In genomic region chr7:3188946-3189345, GRCh38 we compare ENCODE assay signal across 15 cellular contexts.
"Had no signal": no experiment of that assay in that cellular context is flagged by ENCODE, and none has a peak within 500 bp of the region (broad histone marks: within the 10 kb centered on the region; RNA-seq: fewer than 3 reads in every experiment).

No MANE protein-coding gene starts in this region.

- H3K9me3 ChIP-seq: colonic mucosa, upper lobe of left lung had no signal

- ATAC-seq: activated CD8-positive, alpha-beta T cell treated with anti-CD3 and anti-CD28 coated beads for 36 hours; activated naive CD4-positive, alpha-beta T cell treated with anti-CD3 and anti-CD28 coated beads, Interleukin-2, amount 50 U/mL, for 72 hours; activated T-cell treated with anti-CD3 and anti-CD28 coated beads, Interleukin-2, amount 50 U/mL, for 4 hours; natural killer cell treated with Interleukin-12 subunit alpha and Interleukin-12 subunit beta and Interleukin-15 and Interleukin-18, amount 100 ng/mL, for 72 hours; sciatic nerve; stimulated activated naive CD8-positive, alpha-beta T cell treated with anti-CD3 and anti-CD28 coated beads, Interleukin-15, amount 100 ng/mL, for 72 hours had no signal

- H3K4me1 ChIP-seq: colonic mucosa, spleen, upper lobe of left lung had no signal

- H3K4me3 ChIP-seq: colonic mucosa, spleen, upper lobe of left lung had no signal

- H3K27ac ChIP-seq: colonic mucosa, spleen, upper lobe of left lung had no signal

- H3K27me3 ChIP-seq: colonic mucosa, upper lobe of left lung had no signal

- DNase-seq: activated B cell treated with CpG ODN at 0.5 μM for 24 hours; activated CD4-positive, alpha-beta T cell treated with anti-CD3 and anti-CD28 coated beads for 48 hours; activated CD8-positive, alpha-beta T cell treated with anti-CD3 and anti-CD28 coated beads for 36 hours; activated effector memory CD4-positive, alpha-beta T cell treated with Interleukin-2 at 50 U/mL for 16 hours; activated T-cell treated with anti-CD3 and anti-CD28 coated beads, Interleukin-2, amount 50 U/mL, for 4 hours; colonic mucosa; hippocampal formation; mesendoderm; spleen; stimulated activated naive CD8-positive, alpha-beta T cell treated with anti-CD3 and anti-CD28 coated beads, Interleukin-15, amount 100 ng/mL, for 72 hours; T-helper 2 cell; upper lobe of left lung had no signal

- H3K36me3 ChIP-seq: colonic mucosa, spleen, upper lobe of left lung had no signal
